Comparison of ENCODE assay signal across 19 cellular contexts in the genomic region with DNA sequence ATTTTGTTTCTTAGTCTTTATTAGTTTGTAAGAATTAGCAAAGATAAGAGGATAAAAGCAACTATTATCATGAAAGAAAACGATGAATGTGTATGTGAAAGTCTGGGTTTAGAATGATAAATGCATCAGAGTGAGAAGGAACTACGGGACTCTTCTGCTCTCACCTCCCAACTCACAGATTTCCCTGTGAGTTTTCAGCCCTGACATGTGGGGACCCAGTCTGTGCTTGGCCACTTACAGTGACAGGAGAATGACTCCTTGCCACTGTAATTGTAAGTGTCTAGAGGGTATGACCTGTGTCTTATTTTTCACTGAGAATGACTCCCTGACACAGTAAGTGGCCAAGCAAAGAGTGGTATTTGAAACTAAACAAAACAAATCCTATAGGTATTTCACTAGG. TPM values are rescaled to one million over a fixed set of nuclear protein-coding genes. Genes with fewer than 3 reads are reported as not detected.
DNase-seq lines count a peak whose midpoint lies in the region; ATAC-seq, FAIRE-seq and TF ChIP-seq lines count a peak whose summit lies in the region.
"Had no signal": no experiment of that assay in that cellular context is flagged by ENCODE, and none has a peak within 500 bp of the region (broad histone marks: within the 10 kb centered on the region; RNA-seq: fewer than 3 reads in every experiment).

No MANE protein-coding gene starts in this region.

- FAIRE-seq in GM19239 (lab: Jason Lieb, UNC), result peak; percentile 54
- FAIRE-seq: endothelial cell of umbilical vein had no signal

- H3K36me3 ChIP-seq in heart right ventricle, result peaks cover 0 to 44% (median 11%) of the 10 kb centered on the region in 9 donors
- peaks cover 23% of the 10 kb centered on the region for H3K36me3 ChIP-seq in upper lobe of right lung
- H3K36me3 ChIP-seq in CD4-positive, alpha-beta memory T cell (ENCODE audit: insufficient read depth, low read length), result peaks cover 6% of the 10 kb centered on the region
- H3K36me3 ChIP-seq: adrenal gland, right lobe of liver, thoracic aorta had no signal

- H3K4me3 ChIP-seq in heart right ventricle, result peak overlapping the region in 6 of 10 donors; percentile 22 to 62 (median 56)
- peak overlapping the region; percentile 58 for H3K4me3 ChIP-seq in upper lobe of right lung
- no peak overlapping the region for H3K4me3 ChIP-seq in CD4-positive, alpha-beta memory T cell (ENCODE audit: low read length in 2 of 2)
- H3K4me3 ChIP-seq: GM23338 had no signal

- H3K4me3 Mint-ChIP-seq in CD4-positive, alpha-beta memory T cell, result no peak overlapping the region
- H3K4me3 Mint-ChIP-seq: GM23338 had no signal

- intact Hi-C loops in heart right ventricle (cut with DNase I), result no loop called here
- intact Hi-C loops in cardiac septum (cut with DNase I), result no loop called here
- intact Hi-C loops in upper lobe of right lung (cut with DNase I), result no loop called here
- intact Hi-C loops in CD4-positive, alpha-beta memory T cell (cut with micrococcal nuclease), result loop anchor here (5.0 kb wide), 1 partner anchor 54 kb away; no protein-coding TSS in a partner anchor

- peaks cover 0 to 5% (median 0%) of the 10 kb centered on the region in 11 donors for H3K9me3 ChIP-seq in heart right ventricle
- H3K9me3 ChIP-seq in upper lobe of right lung, result no peaks in the 10 kb centered on the region
- H3K9me3 ChIP-seq in CD4-positive, alpha-beta memory T cell (ENCODE audit: control insufficient read depth in 1 of 2, low read length in 2 of 2), result no peaks in the 10 kb centered on the region
- H3K9me3 ChIP-seq: adrenal gland, Caco-2, right lobe of liver, thoracic aorta had no signal

- peaks cover 0 to 16% of the 10 kb centered on the region in 2 donors for H3K36me3 Mint-ChIP-seq in CD4-positive, alpha-beta memory T cell

- H3K4me1 ChIP-seq in heart right ventricle (peaks cover 0 to 41% (median 4%) of the 10 kb centered on the region in 9 donors), upper lobe of right lung (peaks cover 7% of the 10 kb centered on the region)
- H3K4me1 ChIP-seq in CD4-positive, alpha-beta memory T cell (ENCODE audit: insufficient read depth, low read length), result peaks cover 34% of the 10 kb centered on the region
- H3K4me1 ChIP-seq: Caco-2, right lobe of liver had no signal

- peaks cover 0 to 15% (median 0%) of the 10 kb centered on the region in 8 donors for H3K9me3 Mint-ChIP-seq in CD4-positive, alpha-beta memory T cell
- H3K9me3 Mint-ChIP-seq: GM23338 had no signal

- H3K27ac Mint-ChIP-seq in CD4-positive, alpha-beta memory T cell, result peak overlapping the region in 1 of 7 donors; percentile 5
- H3K27ac Mint-ChIP-seq: GM23338 had no signal

- H3K4me1 Mint-ChIP-seq in CD4-positive, alpha-beta memory T cell, result peaks cover 21 to 27% (median 26%) of the 10 kb centered on the region in 4 donors

- H3K27me3 ChIP-seq in heart right ventricle (no peaks in the 10 kb centered on the region), upper lobe of right lung (no peaks in the 10 kb centered on the region)
- no peaks in the 10 kb centered on the region for H3K27me3 ChIP-seq in CD4-positive, alpha-beta memory T cell (ENCODE audit: insufficient read depth, low read length)
- H3K27me3 ChIP-seq: adrenal gland, right lobe of liver had no signal

- POLR2A ChIA-PET in CD4-positive, alpha-beta memory T cell (lab: Charles Lee; ENCODE audit: partially characterized antibody), result no interaction called here

- 0 to 41% methylated on average over 2 of the region's 2 CpGs for WGBS in heart right ventricle, 2 donors

- TF ChIP-seq CTCF in heart right ventricle (IDR thresholded peaks at IDR 0.05) (no peak), upper lobe of right lung (IDR thresholded peaks at IDR 0.05) (no peak)

- H3K27ac ChIP-seq in heart right ventricle (peak overlapping the region in 1 of 10 donors; percentile 96), upper lobe of right lung (no peak overlapping the region)
- H3K27ac ChIP-seq in CD4-positive, alpha-beta memory T cell (ENCODE audit: low read depth, low read length), result no peak overlapping the region
- H3K27ac ChIP-seq: adrenal gland, right lobe of liver, thoracic aorta had no signal

- no peak for ATAC-seq in heart right ventricle
- ATAC-seq in upper lobe of right lung, result no peak
- ATAC-seq: GM23338, right lobe of liver had no signal

- DNase-seq in heart right ventricle (no peak), cardiac septum (ENCODE audit: low spot score) (no peak), GM19239 (ENCODE audit: insufficient read length, low spot score) (no peak), left kidney (ENCODE audit: low read depth, low spot score) (peak; percentile 38), upper lobe of right lung (no peak), SHP77 (lab: John Stamatoyannopoulos, UW) (no peak), NCI-H446 treated with DMSO at 0.1 percent for 48 hours (lab: John Stamatoyannopoulos, UW) (no peak)
- DNase-seq in CD4-positive, alpha-beta memory T cell, result no peak
- DNase-seq: activated CD4-positive, alpha-beta T cell treated with anti-CD3 and anti-CD28 coated beads for 1 hour; activated gamma-delta T cell; adrenal gland; Caco-2; DND-41; MM.1S; NCI-H1694 treated with DMSO at 0.1 percent for 48 hours; right lobe of liver had no signal

- no peaks in the 10 kb centered on the region for H3K27me3 Mint-ChIP-seq in CD4-positive, alpha-beta memory T cell

- CTCF ChIA-PET in CD4-positive, alpha-beta memory T cell (lab: Charles Lee; ENCODE audit: partially characterized antibody), result no interaction called here

RNA-seq across cellular contexts. Expression of gene HLA-DPA1, which starts 2.5 kb away (rescaled TPM):
- total RNA-seq in heart right ventricle (100 to 1,000 TPM in 1 of 10 donors, 10 to 100 TPM in 9; 17.8 to 328 (median 53.6) TPM), cardiac septum (35.8 TPM), upper lobe of right lung (491 TPM)
- polyA plus RNA-seq in heart right ventricle, result 10 to 100 TPM; 18.2 to 24.3 TPM
- 10 to 100 TPM; 17.0 to 18.2 TPM for total RNA-seq in CD4-positive, alpha-beta memory T cell
- 10 to 100 TPM; 40.0 to 41.6 TPM for polyA plus RNA-seq in CD4-positive, alpha-beta memory T cell
- total RNA-seq: Caco-2, endothelial cell of umbilical vein had no signal

RNA-seq across cellular contexts. Expression of gene HLA-DPB1, which starts 4.9 kb away (rescaled TPM):
- total RNA-seq in heart right ventricle, result 100 to 1,000 TPM in 1 of 10 donors, 10 to 100 TPM in 9; 19.2 to 264 (median 34.8) TPM
- 10 to 100 TPM; 18.7 to 48.2 TPM for polyA plus RNA-seq in heart right ventricle
- 32.8 TPM for total RNA-seq in cardiac septum
- 385 TPM for total RNA-seq in upper lobe of right lung
- total RNA-seq in CD4-positive, alpha-beta memory T cell, result 10 to 100 TPM; 14.5 to 17.2 TPM
- 10 to 100 TPM; 50.5 to 76.9 TPM for polyA plus RNA-seq in CD4-positive, alpha-beta memory T cell
- total RNA-seq: Caco-2 had no signal

Comparison
In these comparisons a context has a peak if more than half of its experiments do, and no peak if none do; other contexts are left out.
1. H3K4me3 ChIP-seq: peak in heart right ventricle (6 of 10) and upper lobe of right lung (single experiment); none in CD4-positive, alpha-beta memory T cell (0 of 2).